Comparison of ENCODE assay signal across 2 cellular contexts in genomic region chr3:72175305-72175858, GRCh38.
TF ChIP-seq lines count a peak whose summit lies in the region.

No MANE protein-coding gene starts in this region.

TF ChIP-seq in HEK293, 187 proteins besides CTCF, POLR2A, EP300 and RAD21 (continued from another document):
- TF ChIP-seq SP3 (tag by site-specific recombination; IDR thresholded peaks at IDR 0.05) (no peak), ZIC2 (tag by site-specific recombination; IDR thresholded peaks at IDR 0.05) (no peak)
TF ChIP-seq in HEK293: peak in this region for 1.

TF ChIP-seq in H1, 55 proteins besides CTCF, POLR2A, EP300 and RAD21 (continued from another document):
- no peak for TF ChIP-seq MAX (IDR thresholded peaks at IDR 0.05)
- no peak for TF ChIP-seq NANOG (IDR thresholded peaks at IDR 0.05; ENCODE audit: insufficient read depth, low read depth, low read length, poor library complexity, severe bottlenecking)
- TF ChIP-seq GABPA (IDR thresholded peaks at IDR 0.05; ENCODE audit: borderline replicate concordance, insufficient read depth, low read length), result no peak
